ENCODE assay signal across 20 cellular contexts in the genomic region with DNA sequence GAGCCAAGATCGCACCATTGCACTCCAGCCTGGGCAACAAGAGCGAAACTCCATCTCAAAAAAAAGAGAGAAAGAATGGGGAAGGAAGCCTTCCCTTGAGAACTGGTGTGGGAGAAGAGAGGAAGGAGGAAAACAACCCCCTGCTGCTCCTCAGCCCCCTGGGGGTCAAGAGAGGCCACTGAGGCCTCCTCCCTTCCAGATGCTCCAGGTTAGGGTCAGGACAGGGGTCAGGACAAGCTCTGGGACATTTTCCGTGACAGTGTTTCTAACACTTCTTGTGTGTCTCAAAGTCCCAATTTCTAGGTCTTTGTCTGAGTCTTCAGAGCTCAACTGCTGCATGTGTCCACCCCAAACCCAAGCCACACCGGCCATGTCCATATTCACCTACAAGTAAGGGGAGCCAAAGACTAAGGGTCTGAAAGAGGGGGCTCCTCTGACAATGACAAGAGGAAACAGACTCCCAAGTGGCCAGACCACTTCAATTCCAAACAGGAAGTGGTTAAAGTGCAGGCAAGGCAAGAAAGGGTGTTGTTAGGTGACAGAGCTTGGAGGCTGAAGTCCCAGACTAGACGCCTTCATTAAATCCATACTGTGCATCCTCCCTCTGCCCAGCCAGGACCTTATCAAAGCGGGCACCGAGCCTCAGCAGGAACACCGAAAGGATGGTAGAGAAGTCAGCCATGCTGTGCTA. TPM values are rescaled to one million over a fixed set of nuclear protein-coding genes. Genes with fewer than 3 reads are reported as not detected.
DNase-seq lines count a peak whose midpoint lies in the region; ATAC-seq, FAIRE-seq and TF ChIP-seq lines count a peak whose summit lies in the region.
"Had no signal": no experiment of that assay in that cellular context is flagged by ENCODE, and none has a peak within 500 bp of the region (broad histone marks: within the 10 kb centered on the region; RNA-seq: fewer than 3 reads in every experiment).

No MANE protein-coding gene starts in this region.

- H3K36me3 Mint-ChIP-seq in GM23338 (ENCODE audit: low read depth) (peaks cover 1% of the 10 kb centered on the region; the same call in 1 of the 3 replicates), astrocyte (ENCODE audit: low read depth, unreplicated experiment) (peaks cover 3% of the 10 kb centered on the region)
- H3K36me3 Mint-ChIP-seq: CD14-positive monocyte had no signal

- H3K79me2 ChIP-seq in GM23338 (replicated peaks; ENCODE audit: insufficient read depth) (no peaks in the 10 kb centered on the region), astrocyte (ENCODE audit: insufficient read depth, low read length) (no peaks in the 10 kb centered on the region), neural cell (replicated peaks; ENCODE audit: insufficient read depth, low read length) (peaks cover 56% of the 10 kb centered on the region)

- TF ChIP-seq RAD21 in neural cell (conservative IDR thresholded peaks at IDR 0.05): no peak

- H3K4me3 Mint-ChIP-seq in GM23338: peak overlapping the region; percentile 66; the same call in 1 of the 3 replicates
- no peak overlapping the region for H3K4me3 Mint-ChIP-seq in astrocyte (ENCODE audit: unreplicated experiment)

- no peak for TF ChIP-seq EP300 in neural cell (conservative IDR thresholded peaks at IDR 0.05; ENCODE audit: poor library complexity, severe bottlenecking)

- H3K4me3 ChIP-seq in GM23338 (no peak overlapping the region), astrocyte (ENCODE audit: insufficient read depth, low read depth, low read length) (no peak overlapping the region), neural cell (ENCODE audit: low read length) (peak overlapping the region; percentile 86)

- H3K9ac ChIP-seq in astrocyte (ENCODE audit: low read length): no peak overlapping the region
- peak overlapping the region; percentile 90 for H3K9ac ChIP-seq in neural cell (ENCODE audit: low read length)
- H3K9ac ChIP-seq: SK-N-SH had no signal

- H3K27ac ChIP-seq in GM23338 (ENCODE audit: low read depth): no peak overlapping the region
- H3K27ac ChIP-seq in astrocyte (ENCODE audit: low read depth, low read length): no peak overlapping the region
- H3K27ac ChIP-seq in neural cell (ENCODE audit: low read length): peak overlapping the region; percentile 95

- TF ChIP-seq POLR2A in H54 (IDR thresholded peaks at IDR 0.05; ENCODE audit: low read depth, low read length) (no peak), GM18505 (IDR thresholded peaks at IDR 0.05; ENCODE audit: borderline replicate concordance, extremely low read depth, insufficient read depth, insufficient read length) (no peak)

- peak; percentile 5 for FAIRE-seq in astrocyte (lab: Jason Lieb, UNC)
- no peak for FAIRE-seq in H54 (lab: Jason Lieb, UNC)

- H4K20me1 ChIP-seq in GM23338 (replicated peaks; ENCODE audit: insufficient read depth) (no peaks in the 10 kb centered on the region), astrocyte (ENCODE audit: insufficient read depth, low read length) (no peaks in the 10 kb centered on the region), neural cell (ENCODE audit: insufficient read depth) (no peaks in the 10 kb centered on the region)

- H3K27ac Mint-ChIP-seq in GM23338 (no peak overlapping the region), astrocyte (ENCODE audit: unreplicated experiment) (no peak overlapping the region)

- H3K27me3 Mint-ChIP-seq in GM23338 (ENCODE audit: insufficient read depth, low read depth, poor library complexity): peaks cover 17% of the 10 kb centered on the region
- H3K27me3 Mint-ChIP-seq in astrocyte (ENCODE audit: low read depth, unreplicated experiment): no peaks in the 10 kb centered on the region

- no peaks in the 10 kb centered on the region for H3K27me3 ChIP-seq in GM23338 (ENCODE audit: insufficient read depth)
- H3K27me3 ChIP-seq in astrocyte (ENCODE audit: insufficient read depth, low read length): peaks cover 7% of the 10 kb centered on the region
- H3K27me3 ChIP-seq in neural cell (ENCODE audit: insufficient read depth, low read depth, low read length): no peaks in the 10 kb centered on the region

- H2AFZ ChIP-seq in GM23338 (no peak overlapping the region), astrocyte (ENCODE audit: low read depth, low read length) (no peak overlapping the region), neural cell (ENCODE audit: low read depth, low read length) (no peak overlapping the region)

- peaks cover 66% of the 10 kb centered on the region for H3K4me1 Mint-ChIP-seq in GM23338
- peaks cover 31% of the 10 kb centered on the region for H3K4me1 Mint-ChIP-seq in astrocyte (ENCODE audit: low read depth, unreplicated experiment)

- DNase-seq in GM23338 (ENCODE audit: low spot score): no peak
- DNase-seq in Kasumi-1 (lab: John Stamatoyannopoulos, UW): peak; percentile 16 to 41
- DNase-seq in astrocyte (ENCODE audit: low read depth): no peak
- no peak for DNase-seq in H54 (ENCODE audit: insufficient read length, low spot score)
- no peak for DNase-seq in activated CD8-positive, alpha-beta memory T cell treated with anti-CD3 and anti-CD28 coated beads for 24 hours
- no peak for DNase-seq in DMS153 (lab: John Stamatoyannopoulos, UW)
- DNase-seq: DND-41, KG1, NCI-H1105 treated with DMSO at 0.1 percent for 48 hours, NCI-H1694 treated with DMSO at 0.1 percent for 48 hours, NCI-H226, RPMI8226, SHP77 treated with DMSO at 0.1 percent for 48 hours had no signal

- H3F3A ChIP-seq in GM23338 (replicated peaks; ENCODE audit: low read depth): no peaks in the 10 kb centered on the region
- no peaks in the 10 kb centered on the region for H3F3A ChIP-seq in neural cell (ENCODE audit: insufficient read depth, low read length, poor library complexity, severe bottlenecking)

- no peaks in the 10 kb centered on the region for H3K9me3 ChIP-seq in astrocyte (ENCODE audit: insufficient read depth, low read depth, low read length)
- H3K9me3 ChIP-seq in neural cell (ENCODE audit: low read length): no peaks in the 10 kb centered on the region
- H3K9me3 ChIP-seq: SK-N-SH had no signal

- H3K9me3 Mint-ChIP-seq in GM23338: no peaks in the 10 kb centered on the region; the same call in 2 of the 3 replicates
- H3K9me3 Mint-ChIP-seq in astrocyte (ENCODE audit: unreplicated experiment): no peaks in the 10 kb centered on the region

- peaks cover 23% of the 10 kb centered on the region; the same call in 1 of the 2 replicates for H3K4me1 ChIP-seq in GM23338 (ENCODE audit: insufficient read depth)
- peaks cover 5% of the 10 kb centered on the region for H3K4me1 ChIP-seq in astrocyte (ENCODE audit: insufficient read depth, low read length)

- ATAC-seq in GM23338 (no peak), GM18505 (IDR thresholded peaks at IDR 0.05; ENCODE audit: unreplicated experiment) (no peak)
- ATAC-seq: HCT116 had no signal

- TF ChIP-seq CTCF in GM23338 (conservative IDR thresholded peaks at IDR 0.05; ENCODE audit: low read depth in 2 of 2) (no peak), astrocyte (IDR thresholded peaks at IDR 0.05; ENCODE audit: insufficient read depth, low read depth, low read length) (no peak), neural cell (IDR thresholded peaks at IDR 0.05; ENCODE audit: poor library complexity, severe bottlenecking) (no peak)

- H3K4me2 ChIP-seq in GM23338: peak overlapping the region; percentile 80; the same call in 1 of the 2 replicates
- H3K4me2 ChIP-seq in astrocyte (ENCODE audit: low read length): no peak overlapping the region
- H3K4me2 ChIP-seq in neural cell (ENCODE audit: low read length): no peak overlapping the region
- H3K4me2 ChIP-seq: SK-N-SH had no signal

- H3K36me3 ChIP-seq in GM23338 (ENCODE audit: insufficient read depth) (no peaks in the 10 kb centered on the region), astrocyte (ENCODE audit: insufficient read depth, low read length) (no peaks in the 10 kb centered on the region), neural cell (ENCODE audit: insufficient read depth, low read length) (no peaks in the 10 kb centered on the region)

- H3K9me2 ChIP-seq in GM23338 (ENCODE audit: insufficient read depth) (no peaks in the 10 kb centered on the region), neural cell (ENCODE audit: insufficient read depth, low read length) (no peaks in the 10 kb centered on the region)
- H3K9me2 ChIP-seq: SK-N-SH had no signal

TF ChIP-seq in GM23338, 12 proteins besides CTCF, POLR2A, EP300 and RAD21:
- no peak for TF ChIP-seq ZNF331 (CRISPR knock-in tag; IDR thresholded peaks at IDR 0.05; ENCODE audit: low read depth)

TF ChIP-seq in neural cell, 6 proteins besides CTCF, POLR2A, EP300 and RAD21 (continues in another document):
- TF ChIP-seq TAF1 (IDR thresholded peaks at IDR 0.05; ENCODE audit: low read depth): no peak
- no peak for TF ChIP-seq MXI1 (conservative IDR thresholded peaks at IDR 0.05; ENCODE audit: poor library complexity, severe bottlenecking)
- TF ChIP-seq POLR2AphosphoS5 (IDR thresholded peaks at IDR 0.05): no peak

RNA-seq across cellular contexts. Expression of a gene that starts 8.3 kb away (rescaled TPM):
- 27.6 and 29.2 TPM in 2 replicates for total RNA-seq in GM23338 (2014; rRNA removed; shearing (Covaris generic))
- 7.4 and 7.8 TPM in 2 replicates for polyA plus RNA-seq in GM23338 (2016; fragmentation: Nextera tagmentation; extraction: Ambion mirVana)
- 347 and 353 TPM in 2 replicates for total RNA-seq in astrocyte
- 88.0 and 119 TPM in 2 replicates for polyA plus RNA-seq in neural cell
- polyA minus RNA-seq in neural cell: 186 and 191 TPM in 2 replicates
- polyA plus RNA-seq: CD14-positive monocyte had no signal

RNA-seq across cellular contexts. Expression of a gene that starts 26.8 kb away (rescaled TPM):
- total RNA-seq in GM23338 (2014; rRNA removed; shearing (Covaris generic)): not detected in 2 replicates
- polyA plus RNA-seq in GM23338 (2016; fragmentation: Nextera tagmentation; extraction: Ambion mirVana): not detected in 2 replicates
- not detected in 2 replicates for total RNA-seq in astrocyte
- polyA plus RNA-seq in neural cell: not detected in 2 replicates
- polyA minus RNA-seq in neural cell: not detected in 2 replicates
- total RNA-seq: G401, MCF 10A had no signal
- polyA plus RNA-seq: SK-N-SH had no signal

RNA-seq across cellular contexts. Expression of a gene that starts 47.4 kb away (rescaled TPM):
- 194 and 230 TPM in 2 replicates for total RNA-seq in GM23338 (2014; rRNA removed; shearing (Covaris generic))
- polyA plus RNA-seq in GM23338 (2016; fragmentation: Nextera tagmentation; extraction: Ambion mirVana) (30.5 and 34.5 TPM in 2 replicates), neural cell (343 and 389 TPM in 2 replicates)
- total RNA-seq in astrocyte: 9.9 and 13.1 TPM in 2 replicates
- polyA minus RNA-seq in neural cell: 338 and 398 TPM in 2 replicates
- total RNA-seq: MCF 10A had no signal
- polyA plus RNA-seq: CD14-positive monocyte had no signal

RNA-seq across cellular contexts. Expression of a gene that starts 48.3 kb away (rescaled TPM):
- total RNA-seq in GM23338 (2014; rRNA removed; shearing (Covaris generic)): 57.8 and 59.5 TPM in 2 replicates
- polyA plus RNA-seq in GM23338 (2016; fragmentation: Nextera tagmentation; extraction: Ambion mirVana) (21.2 and 21.5 TPM in 2 replicates), neural cell (11.2 and 12.1 TPM in 2 replicates)
- 3.9 and 4.3 TPM in 2 replicates for total RNA-seq in astrocyte
- polyA minus RNA-seq in neural cell: 2.9 and 5.3 TPM in 2 replicates

RNA-seq across cellular contexts. Expression of a gene that starts 57.1 kb away (rescaled TPM):
- 112 and 136 TPM in 2 replicates for total RNA-seq in GM23338 (2014; rRNA removed; shearing (Covaris generic))
- polyA plus RNA-seq in GM23338 (2016; fragmentation: Nextera tagmentation; extraction: Ambion mirVana) (140 and 145 TPM in 2 replicates), neural cell (117 and 159 TPM in 2 replicates)
- 134 and 144 TPM in 2 replicates for total RNA-seq in astrocyte
- 35.5 and 40.4 TPM in 2 replicates for polyA minus RNA-seq in neural cell

Comparison
In these comparisons a context has a peak if more than half of its experiments do, and no peak if none do; other contexts are left out.
1. DNase-seq: peak in Kasumi-1 (2 of 2); none in GM23338 (single experiment), astrocyte (single experiment), H54 (single experiment), activated CD8-positive, alpha-beta memory T cell treated with anti-CD3 and anti-CD28 coated beads for 24 hours (single experiment) and DMS153 (single experiment).
2. RNA of a gene that starts 8.3 kb away (total RNA-seq): 347 to 353 TPM in astrocyte; 27.6 to 29.2 TPM in GM23338; every median in the first group is over 10 times any median in the second.
3. RNA of a gene that starts 47.4 kb away (total RNA-seq): 194 to 230 TPM in GM23338; 9.9 to 13.1 TPM in astrocyte; every median in the first group is over 10 times any median in the second.